1 cellular context compared by ENCODE assay signal in the genomic region with DNA sequence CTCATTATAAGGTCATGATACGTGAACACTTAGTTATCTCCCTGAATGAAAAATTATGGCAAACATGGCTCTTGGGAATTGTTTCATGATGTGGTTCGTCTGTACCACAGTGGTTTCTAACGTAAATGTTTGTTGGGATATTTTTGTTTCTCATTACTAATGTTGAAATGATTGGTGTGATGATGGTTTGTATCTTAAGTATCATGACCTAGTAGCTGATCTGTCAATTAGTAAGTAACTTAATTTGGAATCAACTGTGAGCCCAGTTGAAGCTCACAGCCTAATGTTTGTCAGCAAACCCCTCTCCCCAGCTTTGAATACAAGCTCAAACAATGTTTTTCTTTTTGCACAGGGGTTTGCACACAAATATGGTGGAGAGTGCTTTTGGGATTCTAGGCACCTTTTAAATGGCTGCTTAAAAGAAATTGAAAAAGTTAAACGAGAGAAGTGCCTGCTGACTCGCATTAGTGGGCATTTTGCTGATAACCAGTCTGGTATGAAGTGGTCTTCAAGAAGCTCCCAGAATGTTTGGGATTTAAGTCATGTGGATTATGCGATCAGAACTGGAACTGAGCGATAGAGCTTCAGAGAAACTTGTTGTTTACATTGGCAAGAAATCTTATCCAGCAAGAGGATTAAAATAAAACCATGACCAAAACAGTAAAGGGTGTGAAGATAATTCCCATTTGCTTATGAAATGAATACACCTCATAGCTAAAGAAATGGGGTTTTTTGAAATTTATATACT.
TF ChIP-seq lines count a peak whose summit lies in the region.

No MANE protein-coding gene starts in this region.

TF ChIP-seq in endothelial cell of umbilical vein, 7 proteins besides CTCF, POLR2A, EP300 and RAD21 (continued from another document):
- no peak for TF ChIP-seq EZH2 (IDR thresholded peaks at IDR 0.05; ENCODE audit: borderline replicate concordance, low read depth, low read length, severe bottlenecking)
- TF ChIP-seq GATA2 (IDR thresholded peaks at IDR 0.05; ENCODE audit: insufficient read depth, insufficient read length, low read depth, low read length) = no peak
- TF ChIP-seq MYC (IDR thresholded peaks at IDR 0.05; ENCODE audit: low read depth, low read length) = no peak
- TF ChIP-seq JUN (IDR thresholded peaks at IDR 0.05; ENCODE audit: borderline replicate concordance, insufficient read depth, insufficient read length, low read depth) = no peak
